19 cellular contexts compared by ENCODE assay signal in the genomic region with DNA sequence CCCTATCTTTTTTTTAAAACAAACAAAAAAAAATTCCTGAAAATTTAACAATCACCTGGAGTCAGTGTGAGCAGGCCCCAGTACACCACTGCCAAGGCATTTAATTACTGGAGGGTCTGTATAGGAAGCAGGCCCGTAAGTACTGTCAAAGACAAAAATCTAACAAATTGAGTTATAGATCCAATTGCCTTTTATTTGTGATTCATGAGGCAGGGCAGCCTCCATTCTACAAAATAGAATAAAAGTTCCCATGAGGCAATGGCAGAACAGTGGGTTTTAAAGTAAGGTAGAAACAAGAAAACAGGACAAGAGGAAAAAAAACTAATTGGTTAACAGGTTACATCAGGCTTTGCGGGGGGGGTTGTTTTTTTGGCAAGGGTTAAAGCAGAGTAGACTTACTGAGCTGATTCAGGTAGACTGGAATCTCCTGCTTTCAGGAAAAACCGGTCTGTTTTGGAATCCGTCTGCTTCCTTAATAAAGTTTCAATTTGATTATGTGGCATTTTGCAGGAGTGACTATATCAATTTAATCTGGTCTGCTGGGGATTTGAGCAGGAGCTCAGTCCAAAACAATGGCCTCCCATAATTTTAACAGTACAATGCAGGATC. TPM values are rescaled to one million over a fixed set of nuclear protein-coding genes. Genes with fewer than 3 reads are reported as not detected.
A peak's percentile ranks its signal among the peaks of the same experiment; 100 is the strongest.
DNase-seq lines count a peak whose midpoint lies in the region; ATAC-seq and TF ChIP-seq lines count a peak whose summit lies in the region.
"Had no signal": no experiment of that assay in that cellular context is flagged by ENCODE, and none has a peak within 500 bp of the region (broad histone marks: within the 10 kb centered on the region; RNA-seq: fewer than 3 reads in every experiment).

No MANE protein-coding gene starts in this region.

- H3K27ac ChIP-seq in PC-9 = peak overlapping the region; percentile 85

- POLR2A ChIA-PET in Caco-2 (lab: Charles Lee) = no interaction called here
- POLR2A ChIA-PET in PC-9 (lab: Charles Lee; ENCODE audit: unreplicated experiment) = no interaction called here

- H3K9me2 ChIP-seq in PC-9 (ENCODE audit: insufficient read depth) = no peaks in the 10 kb centered on the region

- H3K9me3 Mint-ChIP-seq in Caco-2 (ENCODE audit: unreplicated experiment) (no peaks in the 10 kb centered on the region), mesothelial cell of epicardium (peaks cover 7% of the 10 kb centered on the region)
- H3K9me3 Mint-ChIP-seq in stimulated activated effector memory CD8-positive, alpha-beta T cell treated with anti-CD3 and anti-CD28 coated beads, Interleukin-12 subunit alpha, Interleukin-12 subunit beta, amount 100 ng/mL, for 72 hours = no peaks in the 10 kb centered on the region
- H3K9me3 Mint-ChIP-seq: activated B cell treated with CpG ODN at 0.5 μM for 24 hours; activated T-cell treated with anti-CD3 and anti-CD28 coated beads, Interleukin-2, amount 50 U/mL, for 72 hours; IgD-negative memory B cell had no signal

- no peak for ATAC-seq in HG02623 (IDR thresholded peaks at IDR 0.05; ENCODE audit: unreplicated experiment)
- no peak for ATAC-seq in GM21381 (IDR thresholded peaks at IDR 0.05; ENCODE audit: unreplicated experiment)
- no peak for ATAC-seq in stimulated activated effector memory CD8-positive, alpha-beta T cell treated with anti-CD3 and anti-CD28 coated beads, Interleukin-12 subunit alpha, Interleukin-12 subunit beta, amount 100 ng/mL, for 72 hours
- ATAC-seq: activated CD8-positive, alpha-beta T cell treated with anti-CD3 and anti-CD28 coated beads, Interleukin-2, amount 10 ng/mL, durations not matched to agents 7 days and 5 days; activated T-cell treated with anti-CD3 and anti-CD28 coated beads, Interleukin-2, amount 50 U/mL, for 72 hours; Right ventricle myocardium inferior had no signal

- TF ChIP-seq CTCF in Caco-2 (IDR thresholded peaks at IDR 0.05; ENCODE audit: insufficient read depth in 1 of 2, low read depth in 1 of 2, low read length in 1 of 2, severe bottlenecking in 1 of 2, unreplicated experiment in 1 of 2) (no peak), PC-9 (conservative IDR thresholded peaks at IDR 0.05) (no peak), epithelial cell of esophagus (IDR thresholded peaks at IDR 0.05; ENCODE audit: insufficient read depth, low read depth, low read length, missing control alignments) (no peak), mesothelial cell of epicardium (IDR thresholded peaks at IDR 0.05; ENCODE audit: unreplicated experiment) (no peak)

- H3K36me3 ChIP-seq in Caco-2 (ENCODE audit: control insufficient read depth, insufficient read depth, low read length) (no peaks in the 10 kb centered on the region), PC-9 (ENCODE audit: low read depth) (no peaks in the 10 kb centered on the region)

- H3K36me3 Mint-ChIP-seq in Caco-2 (ENCODE audit: insufficient read depth, unreplicated experiment) = no peaks in the 10 kb centered on the region
- peaks cover 10% of the 10 kb centered on the region for H3K36me3 Mint-ChIP-seq in mesothelial cell of epicardium
- H3K36me3 Mint-ChIP-seq in stimulated activated effector memory CD8-positive, alpha-beta T cell treated with anti-CD3 and anti-CD28 coated beads, Interleukin-12 subunit alpha, Interleukin-12 subunit beta, amount 100 ng/mL, for 72 hours = peaks cover 60% of the 10 kb centered on the region

- H4K20me1 ChIP-seq in PC-9 (ENCODE audit: insufficient read depth) = no peaks in the 10 kb centered on the region

- H3F3A ChIP-seq in PC-9 (ENCODE audit: insufficient read depth, low read depth) = peaks cover 12% of the 10 kb centered on the region

- H3K4me1 ChIP-seq in Caco-2 = peaks cover 6% of the 10 kb centered on the region; the same call in 1 of the 2 replicates
- H3K4me1 ChIP-seq in PC-9 (replicated peaks; ENCODE audit: insufficient read depth) = peaks cover 55% of the 10 kb centered on the region

- H3K27me3 Mint-ChIP-seq in Caco-2 (ENCODE audit: insufficient read depth, unreplicated experiment) (no peaks in the 10 kb centered on the region), mesothelial cell of epicardium (ENCODE audit: low read depth) (no peaks in the 10 kb centered on the region)
- H3K27me3 Mint-ChIP-seq: activated B cell treated with CpG ODN at 0.5 μM for 24 hours, IgD-negative memory B cell had no signal

- no peak overlapping the region for H3K4me3 ChIP-seq in Caco-2 (ENCODE audit: low read depth, low read length)
- no peak overlapping the region for H3K4me3 ChIP-seq in PC-9
- no peak overlapping the region for H3K4me3 ChIP-seq in epithelial cell of esophagus (ENCODE audit: low read length)

- H3K9me3 ChIP-seq in Caco-2 (no peaks in the 10 kb centered on the region), PC-9 (ENCODE audit: insufficient read depth, low read depth) (no peaks in the 10 kb centered on the region)

- H3K79me2 ChIP-seq in PC-9 (ENCODE audit: low read depth) = peaks cover 25% of the 10 kb centered on the region

- DNase-seq in Caco-2 = peak in 1 of 2 experiments; percentile 2
- peak; percentile 74 to 98 for DNase-seq in PC-9
- peak; percentile 97 for DNase-seq in epithelial cell of esophagus (ENCODE audit: low read depth)
- no peak for DNase-seq in mesothelial cell of epicardium (ENCODE audit: low spot score in 2 of 2, unreplicated experiment in 2 of 2)
- DNase-seq in glomerular visceral epithelial cell (ENCODE audit: extremely low spot score) = no peak
- DNase-seq in stimulated activated effector memory CD8-positive, alpha-beta T cell treated with anti-CD3 and anti-CD28 coated beads, Interleukin-12 subunit alpha, Interleukin-12 subunit beta, amount 100 ng/mL, for 72 hours (ENCODE audit: low spot score in 2 of 2) = no peak
- DNase-seq: ACHN; activated B cell treated with CpG ODN at 0.5 μM for 24 hours; activated CD8-positive, alpha-beta T cell treated with anti-CD3 and anti-CD28 coated beads, Interleukin-2, amount 10 ng/mL, durations not matched to agents 7 days and 5 days; activated T-cell treated with anti-CD3 and anti-CD28 coated beads, Interleukin-2, amount 50 U/mL, for 72 hours; DMS79; kidney; MV-4-11; NCI-H2081; NCI-H510A had no signal

- peaks cover 19% of the 10 kb centered on the region for H3K4me1 Mint-ChIP-seq in Caco-2 (ENCODE audit: low read depth, unreplicated experiment)
- H3K4me1 Mint-ChIP-seq in mesothelial cell of epicardium = peaks cover 37% of the 10 kb centered on the region
- H3K4me1 Mint-ChIP-seq in stimulated activated effector memory CD8-positive, alpha-beta T cell treated with anti-CD3 and anti-CD28 coated beads, Interleukin-12 subunit alpha, Interleukin-12 subunit beta, amount 100 ng/mL, for 72 hours = peaks cover 19% of the 10 kb centered on the region

- intact Hi-C loops in Caco-2 (cut with micrococcal nuclease; ENCODE audit: unreplicated experiment) = no loop called here
- intact Hi-C loops in PC-9 (cut with micrococcal nuclease; ENCODE audit: unreplicated experiment) = loop anchor here (5.0 to 10.0 kb wide), 3 partner anchors 109 to 398 kb away; partner anchors contain the start of gene NFIL3

- no TSS peak for BruUV-seq in Caco-2 (replicated peaks; lab: Mats Ljungman, UMichigan)
- BruUV-seq in PC-9 (replicated peaks; lab: Mats Ljungman, UMichigan) = no TSS peak

- H3K27me3 ChIP-seq in Caco-2 (replicated peaks; ENCODE audit: control insufficient read depth, insufficient read depth, low read length) (no peaks in the 10 kb centered on the region), PC-9 (ENCODE audit: insufficient read depth, low read depth) (no peaks in the 10 kb centered on the region)

- no peak overlapping the region for H2AFZ ChIP-seq in PC-9

- CTCF ChIA-PET in Caco-2 (lab: Charles Lee) = no interaction called here
- CTCF ChIA-PET in PC-9 (lab: Charles Lee) = interaction anchor here (1.0 kb wide), 1 partner anchor 8 kb away, joined by 4 read pairs; no protein-coding TSS in a partner anchor

- peak overlapping the region; percentile 63 for H3K4me2 ChIP-seq in PC-9

- H3K27ac Mint-ChIP-seq in Caco-2 (ENCODE audit: unreplicated experiment) (peak overlapping the region; percentile 6), mesothelial cell of epicardium (peak overlapping the region; percentile 93)
- no peak overlapping the region for H3K27ac Mint-ChIP-seq in stimulated activated effector memory CD8-positive, alpha-beta T cell treated with anti-CD3 and anti-CD28 coated beads, Interleukin-12 subunit alpha, Interleukin-12 subunit beta, amount 100 ng/mL, for 72 hours
- H3K27ac Mint-ChIP-seq: activated B cell treated with CpG ODN at 0.5 μM for 24 hours; activated CD8-positive, alpha-beta T cell treated with anti-CD3 and anti-CD28 coated beads, Interleukin-2, amount 10 ng/mL, durations not matched to agents 7 days and 5 days; activated T-cell treated with anti-CD3 and anti-CD28 coated beads, Interleukin-2, amount 50 U/mL, for 72 hours; IgD-negative memory B cell had no signal

- H3K4me3 Mint-ChIP-seq in Caco-2 (ENCODE audit: unreplicated experiment) (no peak overlapping the region), mesothelial cell of epicardium (no peak overlapping the region)
- no peak overlapping the region for H3K4me3 Mint-ChIP-seq in stimulated activated effector memory CD8-positive, alpha-beta T cell treated with anti-CD3 and anti-CD28 coated beads, Interleukin-12 subunit alpha, Interleukin-12 subunit beta, amount 100 ng/mL, for 72 hours
- H3K4me3 Mint-ChIP-seq: activated B cell treated with CpG ODN at 0.5 μM for 24 hours; activated CD8-positive, alpha-beta T cell treated with anti-CD3 and anti-CD28 coated beads, Interleukin-2, amount 10 ng/mL, durations not matched to agents 7 days and 5 days; activated T-cell treated with anti-CD3 and anti-CD28 coated beads, Interleukin-2, amount 50 U/mL, for 72 hours; IgD-negative memory B cell had no signal

RNA-seq across cellular contexts. Expression of gene AUH, which starts 48.9 kb away (rescaled TPM):
- total RNA-seq in Caco-2 (2022) (10.3 TPM in 2 replicates), PC-9 (2021) (24.9 and 31.1 TPM in 2 replicates), mesothelial cell of epicardium (23.7 to 24.8 TPM (median 24.1 TPM) in 3 replicates)

Comparison
In these comparisons a context has a peak if more than half of its experiments do, and no peak if none do; other contexts are left out.
1. DNase-seq: peak in PC-9 (2 of 2) and epithelial cell of esophagus (single experiment); none in mesothelial cell of epicardium (0 of 2), glomerular visceral epithelial cell (single experiment) and stimulated activated effector memory CD8-positive, alpha-beta T cell treated with anti-CD3 and anti-CD28 coated beads, Interleukin-12 subunit alpha, Interleukin-12 subunit beta, amount 100 ng/mL, for 72 hours (0 of 2).